In genomic region chr17:19062718-19063325, GRCh38 we compare ENCODE assay signal across 8 cellular contexts. TPM values are rescaled to one million over a fixed set of nuclear protein-coding genes. Genes with fewer than 3 reads are reported as not detected.
A peak's percentile ranks its signal among the peaks of the same experiment; 100 is the strongest.
DNase-seq lines count a peak whose midpoint lies in the region; ATAC-seq and TF ChIP-seq lines count a peak whose summit lies in the region.
"Not testable (repeated sequence)": the region's sequence is repeated elsewhere in the genome, so short reads cannot be mapped to it uniquely, and the experiment has no call there.

No MANE protein-coding gene starts in this region.

- H3K4me1 Mint-ChIP-seq in activated T-cell treated with anti-CD3 and anti-CD28 coated beads, Interleukin-2, amount 50 U/mL, for 72 hours (ENCODE audit: low read depth); stimulated activated effector memory CD8-positive, alpha-beta T cell treated with anti-CD3 and anti-CD28 coated beads, Interleukin-12 subunit alpha, Interleukin-12 subunit beta, amount 100 ng/mL, for 72 hours: not testable (repeated sequence)

- not testable (repeated sequence) for H3K27ac ChIP-seq in DND-41 (ENCODE audit: low read length); right cardiac atrium (ENCODE audit: low read length)

- not testable (repeated sequence) for H3K4me1 ChIP-seq in DND-41 (ENCODE audit: insufficient read depth, low read length); right cardiac atrium (ENCODE audit: control insufficient read depth, insufficient read depth, low read length)

- not testable (repeated sequence) for DNase-seq in DND-41; activated T-cell treated with anti-CD3 and anti-CD28 coated beads, Interleukin-2, amount 50 U/mL, for 72 hours; right cardiac atrium; stimulated activated effector memory CD8-positive, alpha-beta T cell treated with anti-CD3 and anti-CD28 coated beads, Interleukin-12 subunit alpha, Interleukin-12 subunit beta, amount 100 ng/mL, for 72 hours (ENCODE audit: low spot score in 2 of 2)

- H3K9ac ChIP-seq in DND-41 (ENCODE audit: low read depth, low read length): not testable (repeated sequence)

- H4K20me1 ChIP-seq in DND-41 (ENCODE audit: insufficient read depth, low read length): not testable (repeated sequence)

- H3K36me3 Mint-ChIP-seq in activated T-cell treated with anti-CD3 and anti-CD28 coated beads, Interleukin-2, amount 50 U/mL, for 72 hours (ENCODE audit: insufficient read depth in 2 of 2); stimulated activated effector memory CD8-positive, alpha-beta T cell treated with anti-CD3 and anti-CD28 coated beads, Interleukin-12 subunit alpha, Interleukin-12 subunit beta, amount 100 ng/mL, for 72 hours: not testable (repeated sequence)

- TF ChIP-seq CTCF in DND-41 (IDR thresholded peaks at IDR 0.05; ENCODE audit: borderline replicate concordance, extremely low read depth, low read length, poor library complexity, severe bottlenecking): not testable (repeated sequence)

- H3K4me3 ChIP-seq in DND-41 (ENCODE audit: low read depth in 1 of 2, low read length in 2 of 2); right cardiac atrium (ENCODE audit: low read length): not testable (repeated sequence)

- peak overlapping the region in 1 of 2 donors; percentile 37 for H3K4me3 Mint-ChIP-seq in activated T-cell treated with anti-CD3 and anti-CD28 coated beads, Interleukin-2, amount 50 U/mL, for 72 hours
- peak overlapping the region; percentile 50 for H3K4me3 Mint-ChIP-seq in stimulated activated effector memory CD8-positive, alpha-beta T cell treated with anti-CD3 and anti-CD28 coated beads, Interleukin-12 subunit alpha, Interleukin-12 subunit beta, amount 100 ng/mL, for 72 hours

- not testable (repeated sequence) for H3K9me3 Mint-ChIP-seq in activated T-cell treated with anti-CD3 and anti-CD28 coated beads, Interleukin-2, amount 50 U/mL, for 72 hours; stimulated activated effector memory CD8-positive, alpha-beta T cell treated with anti-CD3 and anti-CD28 coated beads, Interleukin-12 subunit alpha, Interleukin-12 subunit beta, amount 100 ng/mL, for 72 hours

- not testable (repeated sequence) for H3K79me2 ChIP-seq in DND-41 (ENCODE audit: insufficient read depth, low read length)

- not testable (repeated sequence) for H3K27me3 ChIP-seq in DND-41 (ENCODE audit: insufficient read depth, low read length, poor library complexity); right cardiac atrium (ENCODE audit: control insufficient read depth, insufficient read depth)

- H3K36me3 ChIP-seq in DND-41 (ENCODE audit: insufficient read depth, low read length): not testable (repeated sequence)

- no CpG with 5 or more reads among the region's 20 CpGs for WGBS in right cardiac atrium

- not testable (repeated sequence) for H2AFZ ChIP-seq in DND-41 (ENCODE audit: low read depth, low read length)

- ATAC-seq in DND-41 (ENCODE audit: insufficient read depth, low read depth) (peak; percentile 60), GM19328 (IDR thresholded peaks at IDR 0.05; ENCODE audit: unreplicated experiment) (peak; percentile 49), GM21619 (IDR thresholded peaks at IDR 0.05; ENCODE audit: unreplicated experiment) (peak; percentile 58), HG02970 (IDR thresholded peaks at IDR 0.05; ENCODE audit: low FRiP score, unreplicated experiment) (peak; percentile 71), HG03521 (IDR thresholded peaks at IDR 0.05; ENCODE audit: unreplicated experiment) (peak; percentile 61), right cardiac atrium (peak; percentile 95 to 96)
- peak; percentile 74 to 88 for ATAC-seq in activated T-cell treated with anti-CD3 and anti-CD28 coated beads, Interleukin-2, amount 50 U/mL, for 72 hours (replicated peaks in 1 of 2)
- peak; percentile 87 for ATAC-seq in stimulated activated effector memory CD8-positive, alpha-beta T cell treated with anti-CD3 and anti-CD28 coated beads, Interleukin-12 subunit alpha, Interleukin-12 subunit beta, amount 100 ng/mL, for 72 hours

- not testable (repeated sequence) for H3K4me2 ChIP-seq in DND-41 (ENCODE audit: insufficient read depth, low read length)

- not testable (repeated sequence) for H3K27me3 Mint-ChIP-seq in activated T-cell treated with anti-CD3 and anti-CD28 coated beads, Interleukin-2, amount 50 U/mL, for 72 hours (ENCODE audit: low read depth)

- intact Hi-C loops in right cardiac atrium (cut with DNase I): not testable (repeated sequence)

- not testable (repeated sequence) for H3K9me3 ChIP-seq in DND-41 (ENCODE audit: insufficient read depth, low read length, severe bottlenecking); right cardiac atrium (ENCODE audit: control insufficient read depth, low read length)

- H3K27ac Mint-ChIP-seq in activated T-cell treated with anti-CD3 and anti-CD28 coated beads, Interleukin-2, amount 50 U/mL, for 72 hours: peak overlapping the region; percentile 93
- H3K27ac Mint-ChIP-seq in stimulated activated effector memory CD8-positive, alpha-beta T cell treated with anti-CD3 and anti-CD28 coated beads, Interleukin-12 subunit alpha, Interleukin-12 subunit beta, amount 100 ng/mL, for 72 hours: peak overlapping the region; percentile 99

RNA-seq across cellular contexts. Expression of gene GRAP, which starts 16.1 kb away (rescaled TPM):
- total RNA-seq in activated T-cell treated with anti-CD3 and anti-CD28 coated beads, Interleukin-2, amount 50 U/mL, for 72 hours: 10 to 100 TPM in 1 of 2 donors, 1 to 10 TPM in 1; 9.7 to 15.9 TPM
- 1 to 10 TPM; 2.8 to 4.1 (median 3.6) TPM for total RNA-seq in right cardiac atrium
- polyA plus RNA-seq in right cardiac atrium: 2.3 TPM

RNA-seq across cellular contexts. Expression of gene FAM83G, which starts 58.3 kb away (rescaled TPM):
- total RNA-seq in activated T-cell treated with anti-CD3 and anti-CD28 coated beads, Interleukin-2, amount 50 U/mL, for 72 hours: 10 to 100 TPM; 10.9 to 11.3 TPM
- 10 to 100 TPM; 27.7 to 40.2 (median 30.3) TPM for total RNA-seq in right cardiac atrium
- 18.7 TPM for polyA plus RNA-seq in right cardiac atrium
